In genomic region chr11:95098826-95099225, GRCh38 we compare ENCODE assay signal across 1 cellular context.
TF ChIP-seq lines count a peak whose summit lies in the region.

No MANE protein-coding gene starts in this region.

TF ChIP-seq in K562, 482 proteins besides CTCF, POLR2A, EP300 and RAD21:
- TF ChIP-seq TFAP4 (CRISPR knock-in tag; IDR thresholded peaks at IDR 0.05; ENCODE audit: borderline replicate concordance) (no peak), TEAD2 (tag; IDR thresholded peaks at IDR 0.05) (no peak), PYGO2 (tag; IDR thresholded peaks at IDR 0.05) (no peak), ETS1 (conservative IDR thresholded peaks at IDR 0.05; ENCODE audit: control insufficient read depth, low read depth, low read length) (no peak), ZBTB17 (CRISPR knock-in tag; IDR thresholded peaks at IDR 0.05) (no peak), IFI16 (CRISPR knock-in tag; IDR thresholded peaks at IDR 0.05) (no peak), PCBP1 (IDR thresholded peaks at IDR 0.05; ENCODE audit: low read depth, low read length, poor library complexity, severe bottlenecking) (no peak), ZNF764 (CRISPR knock-in tag; IDR thresholded peaks at IDR 0.05; ENCODE audit: low read depth) (no peak), NCOR1 (IDR thresholded peaks at IDR 0.05) (no peak), ZFX (CRISPR knock-in tag; IDR thresholded peaks at IDR 0.05) (no peak), RHOXF2B (CRISPR knock-in tag; conservative IDR thresholded peaks at IDR 0.05) (no peak), BRF1 (IDR thresholded peaks at IDR 0.05; ENCODE audit: borderline replicate concordance, extremely low read depth, insufficient read length) (no peak), WHSC1 (IDR thresholded peaks at IDR 0.05; ENCODE audit: low read length) (no peak), CREB5 (CRISPR knock-in tag; IDR thresholded peaks at IDR 0.05) (no peak)
TF ChIP-seq in K562: peak in this region for 0.
